10 cellular contexts compared by ENCODE assay signal in genomic region chr2:217790681-217791392, GRCh38.
DNase-seq lines count a peak whose midpoint lies in the region; ATAC-seq, FAIRE-seq and TF ChIP-seq lines count a peak whose summit lies in the region.
"Had no signal": no experiment of that assay in that cellular context is flagged by ENCODE, and none has a peak within 500 bp of the region (broad histone marks: within the 10 kb centered on the region; RNA-seq: fewer than 3 reads in every experiment).

No MANE protein-coding gene starts in this region.

- H3K36me3 ChIP-seq in RWPE2 (ENCODE audit: low read depth) (no peaks in the 10 kb centered on the region), endothelial cell of umbilical vein (ENCODE audit: control insufficient read depth in 2 of 2, extremely low read depth in 1 of 2, insufficient read depth in 2 of 2, low read length in 2 of 2) (no peaks in the 10 kb centered on the region)

- no peak overlapping the region for H3K4me2 ChIP-seq in endothelial cell of umbilical vein (ENCODE audit: insufficient read depth, low read length)

- POLR2A ChIA-PET in GM10248 (lab: Yijun Ruan, JAX) (no interaction called here), endothelial cell of umbilical vein (lab: Charles Lee) (no interaction called here)

- H4K20me1 ChIP-seq in endothelial cell of umbilical vein (replicated peaks; ENCODE audit: control insufficient read depth, extremely low read depth, insufficient read depth, low read length) = no peaks in the 10 kb centered on the region

- H3K4me3 ChIP-seq in RWPE2 (ENCODE audit: severe bottlenecking) = no peak overlapping the region
- H3K4me3 ChIP-seq in endothelial cell of umbilical vein (replicated peaks in 1 of 3; ENCODE audit: insufficient read depth in 1 of 3, low read depth in 1 of 3, low read length in 3 of 3) = no peak overlapping the region
- H3K4me3 ChIP-seq in skeletal muscle cell (ENCODE audit: low read depth, low read length) = no peak overlapping the region

- H3K27ac ChIP-seq in RWPE2 (ENCODE audit: poor library complexity, severe bottlenecking) = no peak overlapping the region
- H3K27ac ChIP-seq in endothelial cell of umbilical vein (ENCODE audit: insufficient read depth, low read depth, low read length) = no peak overlapping the region

- TF ChIP-seq POLR2A in endothelial cell of umbilical vein (IDR thresholded peaks at IDR 0.05; ENCODE audit: low read depth, low read length) = no peak

- H2AFZ ChIP-seq in endothelial cell of umbilical vein (ENCODE audit: low read depth, low read length) = no peak overlapping the region

- no peaks in the 10 kb centered on the region for H3K4me1 ChIP-seq in RWPE2 (ENCODE audit: insufficient read depth, poor library complexity, severe bottlenecking)
- H3K4me1 ChIP-seq in endothelial cell of umbilical vein (ENCODE audit: control insufficient read depth, extremely low read depth, insufficient read depth, low read length) = no peaks in the 10 kb centered on the region

- H3K27me3 ChIP-seq in RWPE2 (ENCODE audit: insufficient read depth, poor library complexity, severe bottlenecking) (no peaks in the 10 kb centered on the region), endothelial cell of umbilical vein (ENCODE audit: control insufficient read depth in 2 of 2, insufficient read depth in 2 of 2, low read length in 2 of 2) (no peaks in the 10 kb centered on the region)

- dilution Hi-C loops in endothelial cell of umbilical vein (cut with MboI; ENCODE audit: extremely low pct_ligation_motif_present, low sequenced_read_pairs) = no loop called here

- H3K79me2 ChIP-seq in endothelial cell of umbilical vein (ENCODE audit: control insufficient read depth, insufficient read depth, low read length) = no peaks in the 10 kb centered on the region

- DNase-seq in GM10248 (ENCODE audit: extremely low spot score) = peak; percentile 6
- no peak for DNase-seq in RWPE2 (ENCODE audit: low spot score)
- DNase-seq in endothelial cell of umbilical vein (ENCODE audit: low read depth, low spot score) = peak; percentile 17
- DNase-seq in skeletal muscle cell (ENCODE audit: low read depth) = peak; percentile 59
- DNase-seq in NCI-H2196 (lab: John Stamatoyannopoulos, UW; ENCODE audit: unreplicated experiment) = no peak
- no peak for DNase-seq in NCI-H2029 treated with DMSO at 0.1 percent for 48 hours (lab: John Stamatoyannopoulos, UW)
- DNase-seq in NCI-H82 treated with DMSO at 0.1 percent for 48 hours (lab: John Stamatoyannopoulos, UW; ENCODE audit: unreplicated experiment) = no peak
- DNase-seq: NCI-H1436; stimulated activated naive CD4-positive, alpha-beta T cell treated with Interleukin-2 at 50 U/mL for 16 hours had no signal

- FAIRE-seq in endothelial cell of umbilical vein (lab: Jason Lieb, UNC) = peak; percentile 48

- CTCF ChIA-PET in GM10248 (lab: Yijun Ruan, JAX) = interaction anchor here (0.8 to 9.0 kb wide), 23 partner anchors 10 to 293 kb away, joined by 3 to 314 read pairs (median 9); partner anchors contain the start of gene RUFY4
- CTCF ChIA-PET in endothelial cell of umbilical vein (lab: Charles Lee) = interaction anchor here (1.1 to 10.3 kb wide), 13 partner anchors 9 to 284 kb away, joined by 3 to 341 read pairs (median 6); no protein-coding TSS in a partner anchor

- TF ChIP-seq CTCF in GM10248 (IDR thresholded peaks at IDR 0.05; ENCODE audit: control extremely low read depth, extremely low read depth, low read depth, missing control alignments) = no peak
- TF ChIP-seq CTCF in RWPE2 (IDR thresholded peaks at IDR 0.05; ENCODE audit: poor library complexity, severe bottlenecking) = no peak
- no peak for TF ChIP-seq CTCF in endothelial cell of umbilical vein (IDR thresholded peaks at IDR 0.05; ENCODE audit: extremely low read depth in 1 of 2, insufficient read depth in 1 of 2, low read depth in 1 of 2, low read length in 2 of 2)

- intact Hi-C loops in endothelial cell of umbilical vein (cut with micrococcal nuclease) = no loop called here

- no TSS peak for BruUV-seq in endothelial cell of umbilical vein (replicated peaks; lab: Mats Ljungman, UMichigan)

- no peak overlapping the region for H3K9ac ChIP-seq in endothelial cell of umbilical vein (replicated peaks; ENCODE audit: extremely low read depth, insufficient read depth, low read length)

- ATAC-seq in RWPE2 (ENCODE audit: low read depth) (peak; percentile 81), GM21825 (IDR thresholded peaks at IDR 0.05; ENCODE audit: unreplicated experiment) (no peak)

- H3K9me1 ChIP-seq in endothelial cell of umbilical vein (replicated peaks; ENCODE audit: control insufficient read depth, extremely low read depth, insufficient read depth, low read length) = no peaks in the 10 kb centered on the region

- H3K9me3 ChIP-seq in RWPE2 (ENCODE audit: severe bottlenecking) (no peaks in the 10 kb centered on the region), endothelial cell of umbilical vein (replicated peaks; ENCODE audit: control insufficient read depth, insufficient read depth, low read length) (no peaks in the 10 kb centered on the region)

TF ChIP-seq in endothelial cell of umbilical vein, 7 proteins besides CTCF, POLR2A, EP300 and RAD21:
- peak; percentile 66 for TF ChIP-seq FOS (IDR thresholded peaks at IDR 0.05; ENCODE audit: borderline replicate concordance, insufficient read depth, low read length)
- no peak for TF ChIP-seq POLR2AphosphoS5 (IDR thresholded peaks at IDR 0.05; ENCODE audit: insufficient read depth, low read depth, low read length)

Comparison
In these comparisons a context has a peak if more than half of its experiments do, and no peak if none do; other contexts are left out.
1. DNase-seq: peak in GM10248 (single experiment), endothelial cell of umbilical vein (single experiment) and skeletal muscle cell (single experiment); none in RWPE2 (single experiment), NCI-H2196 (single experiment), NCI-H2029 treated with DMSO at 0.1 percent for 48 hours (single experiment) and NCI-H82 treated with DMSO at 0.1 percent for 48 hours (single experiment).